8 cellular contexts compared by ENCODE assay signal in genomic region chr11:69674267-69674885, GRCh38. TPM values are rescaled to one million over a fixed set of nuclear protein-coding genes. Genes with fewer than 3 reads are reported as not detected.
A peak's percentile ranks its signal among the peaks of the same experiment; 100 is the strongest.
DNase-seq lines count a peak whose midpoint lies in the region; TF ChIP-seq lines count a peak whose summit lies in the region.

No MANE protein-coding gene starts in this region.

- no peaks in the 10 kb centered on the region for H3K9me3 ChIP-seq in Loucy (ENCODE audit: insufficient read depth, low read depth, low read length)
- H3K9me3 ChIP-seq in iPS-15b (ENCODE audit: control insufficient read depth, insufficient read depth, low read length), result no peaks in the 10 kb centered on the region
- H3K9me3 ChIP-seq in spleen, result no peaks in the 10 kb centered on the region

- H3F3A ChIP-seq in Loucy (ENCODE audit: low read depth), result no peaks in the 10 kb centered on the region

- H3K4me2 ChIP-seq in Loucy (ENCODE audit: low read depth, low read length, poor library complexity, severe bottlenecking), result peak overlapping the region; percentile 84

- peak overlapping the region; percentile 80; the same call in 1 of the 2 replicates for H2AFZ ChIP-seq in Loucy (ENCODE audit: low read length)

- H3K36me3 ChIP-seq in Loucy (ENCODE audit: insufficient read depth, low read length), result no peaks in the 10 kb centered on the region; the same call in 1 of the 2 replicates
- H3K36me3 ChIP-seq in iPS-15b (ENCODE audit: control insufficient read depth, insufficient read depth, low read length), result peaks cover 8% of the 10 kb centered on the region
- peaks cover 0 to 40% (median 35%) of the 10 kb centered on the region in 6 donors for H3K36me3 ChIP-seq in spleen

- peaks cover 19% of the 10 kb centered on the region for H4K20me1 ChIP-seq in Loucy (ENCODE audit: insufficient read depth, low read length, poor library complexity, severe bottlenecking)

- H3K27ac ChIP-seq in spleen, result peak overlapping the region in 7 of 8 donors; percentile 67 to 93 (median 89)

- H3K4me1 ChIP-seq in Loucy (ENCODE audit: insufficient read depth, low read length, poor library complexity, severe bottlenecking) (peaks cover 18% of the 10 kb centered on the region), iPS-15b (ENCODE audit: control insufficient read depth, insufficient read depth, low read length) (no peaks in the 10 kb centered on the region), spleen (peaks cover 13 to 48% (median 38%) of the 10 kb centered on the region in 6 donors)

- H3K9me2 ChIP-seq in Loucy (replicated peaks; ENCODE audit: low read depth, low read length), result no peaks in the 10 kb centered on the region

- H3K4me3 ChIP-seq in GM12864 (ENCODE audit: low read depth, low read length) (peak overlapping the region; percentile 96), Loucy (ENCODE audit: low read length, poor library complexity, severe bottlenecking) (peak overlapping the region; percentile 97), iPS-15b (ENCODE audit: low read depth, low read length) (peak overlapping the region; percentile 82), spleen (peak overlapping the region; percentile 82 to 100 (median 94))

- H3K9ac ChIP-seq in Loucy (ENCODE audit: low read depth, low read length, poor library complexity, severe bottlenecking) (peak overlapping the region; percentile 97), iPS-15b (ENCODE audit: low read depth, low read length) (peak overlapping the region; percentile 87)

- intact Hi-C loops in spleen (cut with DNase I; ENCODE audit: low total_unique reads), result no loop called here

- WGBS in spleen, 5 donors, result 16 to 26% (median 21%) methylated on average over 16 to 18 of the region's 18 CpGs

- TF ChIP-seq CTCF in GM12864 (IDR thresholded peaks at IDR 0.05; ENCODE audit: low read depth, low read length, missing control alignments) (no peak), Loucy (conservative IDR thresholded peaks at IDR 0.05; ENCODE audit: low read length) (no peak), spleen (IDR thresholded peaks at IDR 0.05 in 8 of 11, conservative IDR thresholded peaks at IDR 0.05 in 3 of 11) (no peak)

- H3K27me3 ChIP-seq in Loucy (ENCODE audit: insufficient read depth, low read length, poor library complexity, severe bottlenecking), result no peaks in the 10 kb centered on the region
- no peaks in the 10 kb centered on the region for H3K27me3 ChIP-seq in iPS-15b (ENCODE audit: control insufficient read depth, insufficient read depth, low read length)
- peaks cover 0 to 4% (median 0%) of the 10 kb centered on the region in 7 donors for H3K27me3 ChIP-seq in spleen (replicated peaks in 1 of 7)

- H3K79me2 ChIP-seq in Loucy (ENCODE audit: insufficient read depth, low read length), result peaks cover 25% of the 10 kb centered on the region

- DNase-seq in GM12864 (ENCODE audit: low read depth) (no peak), amniotic epithelial cell (ENCODE audit: low read depth) (peak; percentile 84), spleen (no peak), H4 (ENCODE audit: low spot score) (no peak), DMS79 treated with DMSO at 0.1 percent for 48 hours (lab: John Stamatoyannopoulos, UW) (no peak), NCI-H1048 (lab: John Stamatoyannopoulos, UW) (no peak)

- no peak for TF ChIP-seq POLR2A in spleen (IDR thresholded peaks at IDR 0.05)

RNA-seq across cellular contexts. Expression of gene LTO1, which starts 0.8 kb away (rescaled TPM):
- total RNA-seq in spleen, result 10 to 100 TPM; 21.0 to 41.4 (median 31.3) TPM
- 10 to 100 TPM; 17.5 to 32.3 (median 30.8) TPM for polyA plus RNA-seq in spleen
- 3.2 and 8.5 TPM in 2 replicates for total RNA-seq in H4 (2014; rRNA removed; shearing (Covaris generic))

RNA-seq across cellular contexts. Expression of gene FGF19, which starts 29.4 kb away (rescaled TPM):
- total RNA-seq in spleen, result not detected
- not detected for polyA plus RNA-seq in spleen
- total RNA-seq in H4 (2014; rRNA removed; shearing (Covaris generic)), result 0.17 TPM in 1 of 2 replicates, not detected in the other

RNA-seq across cellular contexts. Expression of gene CCND1, which starts 33.4 kb away (rescaled TPM):
- 10 to 100 TPM; 14.3 to 96.6 (median 60.5) TPM for total RNA-seq in spleen
- 10 to 100 TPM in 1 of 3 donors, 1 to 10 TPM in 2; 4.3 to 22.7 (median 6.4) TPM for polyA plus RNA-seq in spleen
- total RNA-seq in H4 (2014; rRNA removed; shearing (Covaris generic)), result 67.5 and 80.4 TPM in 2 replicates
